In the genomic region with DNA sequence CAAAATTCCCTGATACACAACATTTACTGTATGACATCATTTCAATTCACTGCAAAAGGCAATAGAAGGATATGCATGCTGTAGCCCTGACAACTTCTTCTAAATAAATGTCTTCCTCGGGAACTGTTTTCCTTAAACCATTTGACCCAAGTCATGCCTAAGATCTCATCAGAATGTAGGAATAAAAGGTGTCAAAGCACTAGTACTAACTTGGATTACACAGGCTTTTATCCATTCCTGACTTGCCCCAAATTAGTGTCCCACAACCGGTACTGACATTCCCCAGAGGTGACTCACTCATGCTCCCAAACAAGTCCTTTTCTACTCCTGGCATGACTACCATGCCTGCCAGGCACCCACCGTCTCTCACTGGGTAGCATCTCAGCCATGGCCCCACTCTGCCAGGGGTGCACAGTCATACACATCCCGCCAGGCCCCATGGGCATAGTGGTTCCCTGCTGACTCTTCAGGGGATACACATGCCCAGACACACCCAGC, we compare ENCODE assay signal across 13 cellular contexts. TPM values are rescaled to one million over a fixed set of nuclear protein-coding genes. Genes with fewer than 3 reads are reported as not detected.
DNase-seq lines count a peak whose midpoint lies in the region; ATAC-seq and TF ChIP-seq lines count a peak whose summit lies in the region.
"Had no signal": no experiment of that assay in that cellular context is flagged by ENCODE, and none has a peak within 500 bp of the region (broad histone marks: within the 10 kb centered on the region; RNA-seq: fewer than 3 reads in every experiment).

No MANE protein-coding gene starts in this region.

- no peaks in the 10 kb centered on the region for H4K20me1 ChIP-seq in mammary epithelial cell (ENCODE audit: insufficient read depth, low read length)

- H3K9ac ChIP-seq in mammary epithelial cell (ENCODE audit: insufficient read depth, low read length), result no peak overlapping the region
- H3K9ac ChIP-seq: KMS-11 had no signal

- TF ChIP-seq CTCF in mammary epithelial cell (conservative IDR thresholded peaks at IDR 0.05 in 1 of 2, IDR thresholded peaks at IDR 0.05 in 1 of 2; ENCODE audit: extremely low read depth in 1 of 2, insufficient read depth in 1 of 2, low read depth in 1 of 2, low read length in 2 of 2), result no peak
- no peak for TF ChIP-seq CTCF in tibial nerve (IDR thresholded peaks at IDR 0.05)

- H3K36me3 ChIP-seq in mammary epithelial cell (ENCODE audit: insufficient read depth, low read length) (no peaks in the 10 kb centered on the region), tibial nerve (no peaks in the 10 kb centered on the region)

- H3K4me3 ChIP-seq in mammary epithelial cell (replicated peaks in 1 of 3; ENCODE audit: insufficient read depth in 1 of 3, low read depth in 2 of 3, low read length in 3 of 3) (no peak overlapping the region), tibial nerve (no peak overlapping the region)

- H3K9me3 ChIP-seq in mammary epithelial cell (replicated peaks; ENCODE audit: insufficient read depth, low read length) (no peaks in the 10 kb centered on the region), tibial nerve (no peaks in the 10 kb centered on the region)

- H3K79me2 ChIP-seq in mammary epithelial cell (ENCODE audit: insufficient read depth, low read length), result no peaks in the 10 kb centered on the region

- peak overlapping the region; percentile 69 for H3K27ac ChIP-seq in mammary epithelial cell (ENCODE audit: insufficient read depth, low read depth, low read length)
- H3K27ac ChIP-seq in tibial nerve, result no peak overlapping the region
- H3K27ac ChIP-seq: KMS-11 had no signal

- CTCF ChIA-PET in mammary epithelial cell (lab: Charles Lee; ENCODE audit: low non-redundant PET), result no interaction called here

- peaks cover 23% of the 10 kb centered on the region for H3K4me1 ChIP-seq in mammary epithelial cell (ENCODE audit: insufficient read depth, low read length)
- no peaks in the 10 kb centered on the region for H3K4me1 ChIP-seq in tibial nerve

- H2AFZ ChIP-seq in mammary epithelial cell (ENCODE audit: low read depth, low read length), result peak overlapping the region; percentile 53

- ATAC-seq in GM18907 (IDR thresholded peaks at IDR 0.05; ENCODE audit: unreplicated experiment), result no peak
- ATAC-seq: right cardiac atrium, Right ventricle myocardium inferior had no signal

- peak overlapping the region; percentile 39 for H3K4me2 ChIP-seq in mammary epithelial cell (ENCODE audit: insufficient read depth, low read depth, low read length)
- H3K4me2 ChIP-seq: KMS-11 had no signal

- intact Hi-C loops in mammary epithelial cell (cut with micrococcal nuclease), result loop anchor here (2.0 kb wide), 1 partner anchor 17 kb away; no protein-coding TSS in a partner anchor

- H3K27me3 ChIP-seq in mammary epithelial cell (ENCODE audit: insufficient read depth, low read length) (no peaks in the 10 kb centered on the region), tibial nerve (no peaks in the 10 kb centered on the region)

- in situ Hi-C loops in mammary epithelial cell (cut with MboI; ENCODE audit: low sequenced_read_pairs in 2 of 2), result no loop called here

- no TSS peak for BruUV-seq in mammary epithelial cell (replicated peaks; lab: Mats Ljungman, UMichigan)

- no peak for TF ChIP-seq EP300 in tibial nerve (IDR thresholded peaks at IDR 0.05)

- DNase-seq in Daoy (ENCODE audit: low read depth) (peak; percentile 87), LHCN-M2 (ENCODE audit: low read depth) (peak; percentile 81), mammary epithelial cell (peak; percentile 93), kidney glomerular epithelial cell (lab: John Stamatoyannopoulos, UW) (peak; percentile 55), UCSD-AML1 (lab: John Stamatoyannopoulos, UW; ENCODE audit: unreplicated experiment) (no peak), tibial nerve (ENCODE audit: low spot score in 2 of 2) (no peak), NCI-H748 treated with DMSO at 0.1 percent for 48 hours (lab: John Stamatoyannopoulos, UW) (no peak)
- DNase-seq: activated CD4-positive, alpha-beta T cell treated with anti-CD3 and anti-CD28 coated beads, Interleukin-2, amount 10 ng/mL, durations not matched to agents 7 days and 5 days; activated gamma-delta T cell treated with Interleukin-2 at 50 U/mL for 16 hours; right cardiac atrium had no signal

- dilution Hi-C loops in mammary epithelial cell (cut with HindIII; ENCODE audit: low sequenced_read_pairs), result no loop called here

- TF ChIP-seq POLR2A in tibial nerve (IDR thresholded peaks at IDR 0.05), result no peak

- WGBS in mammary epithelial cell (ENCODE audit: low coverage, missing lambda C conversion rate), result 6% methylated on average over 4 of the region's 4 CpGs
- WGBS in tibial nerve, 2 donors, result 57 to 64% methylated on average over 4 of the region's 4 CpGs

RNA-seq across cellular contexts. Expression of a gene that starts 34.8 kb away (rescaled TPM):
- 18.2 and 24.0 TPM in 2 replicates for total RNA-seq in Daoy (2014; rRNA removed; shearing (Covaris generic))
- 12.1 and 15.0 TPM in 2 replicates for total RNA-seq in LHCN-M2 (2014; rRNA removed)
- 2.3 TPM for polyA plus RNA-seq in LHCN-M2 (2012)
- total RNA-seq in mammary epithelial cell, result 10 to 100 TPM; 21.7 to 23.0 TPM
- 6.5 TPM for polyA plus RNA-seq in mammary epithelial cell
- 7.7 TPM for polyA minus RNA-seq in mammary epithelial cell
- 10 to 100 TPM; 12.0 to 20.1 (median 18.4) TPM for total RNA-seq in tibial nerve

Comparison
In these comparisons a context has a peak if more than half of its experiments do, and no peak if none do; other contexts are left out.
1. DNase-seq: peak in Daoy (single experiment), LHCN-M2 (single experiment), mammary epithelial cell (single experiment) and kidney glomerular epithelial cell (single experiment); none in UCSD-AML1 (single experiment), tibial nerve (0 of 2) and NCI-H748 treated with DMSO at 0.1 percent for 48 hours (single experiment).